Comparison of ENCODE assay signal across 8 cellular contexts in genomic region chr22:50326959-50327710, GRCh38. TPM values are rescaled to one million over a fixed set of nuclear protein-coding genes. Genes with fewer than 3 reads are reported as not detected.
DNase-seq lines count a peak whose midpoint lies in the region; ATAC-seq and TF ChIP-seq lines count a peak whose summit lies in the region.

DENND6B (minus strand) TSS chr22:50327012; CDS start chr22:50326988, 24 bp downstream.

- H3K4me3 ChIP-seq in choroid plexus epithelial cell (ENCODE audit: low read depth, low read length), result peak within 1 kb of the TSS; percentile 74

- peak; percentile 73 for DNase-seq in NCI-H1694 treated with DMSO at 0.1 percent for 48 hours (lab: John Stamatoyannopoulos, UW)
- DNase-seq in NCI-H1694 (lab: John Stamatoyannopoulos, UW), result no peak
- peak; percentile 60 for DNase-seq in NCI-H2171 treated with DMSO at 0.1 percent for 48 hours (lab: John Stamatoyannopoulos, UW)
- peak; percentile 47 for DNase-seq in activated CD4-positive, alpha-beta T cell treated with anti-CD3 and anti-CD28 coated beads for 1 hour
- peak; percentile 72 for DNase-seq in choroid plexus epithelial cell (ENCODE audit: low read depth)
- peak; percentile 62 to 82 for DNase-seq in left colon
- DNase-seq in stimulated activated CD4-positive, alpha-beta T cell treated with anti-CD3 and anti-CD28 coated beads, Interleukin-1b, Interleukin-23, amount 100 ng/mL, for 48 hours, result peak; percentile 58

- ATAC-seq in HG02885 (IDR thresholded peaks at IDR 0.05; ENCODE audit: poor library complexity, unreplicated experiment) (peak; percentile 92), left colon (peak; percentile 90)

- intact Hi-C loops in left colon (cut with DNase I, micrococcal nuclease), result loop anchor here in 1 of 2 donors (10.0 kb wide), 1 partner anchor 52 kb away; the partner anchor contains the start of gene MAPK11

- TF ChIP-seq CTCF in choroid plexus epithelial cell (conservative IDR thresholded peaks at IDR 0.05; ENCODE audit: low read depth, low read length), result no peak

RNA-seq across cellular contexts. Expression of gene DENND6B, which starts in this region (rescaled TPM):
- total RNA-seq in left colon, result 1 to 10 TPM; 3.7 to 4.7 TPM
